Comparison of ENCODE assay signal across 1 cellular context in genomic region chr17:18183334-18184142, GRCh38.
TF ChIP-seq lines count a peak whose summit lies in the region.

TSS of gene ALKBH5 (plus strand) at chr17:18183828. CDS start at chr17:18184244, 416 bp downstream.

TF ChIP-seq in HepG2, 621 proteins besides CTCF, POLR2A, EP300 and RAD21 (continued from another document and continues in another):
- peak; percentile 7; the same call in 1 of the 2 replicates for TF ChIP-seq ARID5B (CRISPR knock-in tag; IDR thresholded peaks at IDR 0.05)
- TF ChIP-seq FOXP4 (CRISPR knock-in tag; IDR thresholded peaks at IDR 0.05) = 0 out of 2 replicates have a peak, but pooled peaks have one; percentile 25
- TF ChIP-seq ATF7-NPFF (CRISPR knock-in tag; IDR thresholded peaks at IDR 0.05; ENCODE audit: low read depth) = peak; percentile 72
- TF ChIP-seq KDM3A (CRISPR knock-in tag; IDR thresholded peaks at IDR 0.05; ENCODE audit: low read depth) = no peak
- TF ChIP-seq ZNF17 (CRISPR knock-in tag; IDR thresholded peaks at IDR 0.05) = no peak
- TF ChIP-seq ZNF253 (CRISPR knock-in tag; IDR thresholded peaks at IDR 0.05; ENCODE audit: borderline replicate concordance) = no peak
- 0 out of 2 replicates have a peak, but pooled peaks have one; percentile 20 for TF ChIP-seq ZBTB3 (CRISPR knock-in tag; IDR thresholded peaks at IDR 0.05; ENCODE audit: borderline replicate concordance, low read depth)
- TF ChIP-seq ZNF557 (CRISPR knock-in tag; IDR thresholded peaks at IDR 0.05) = no peak
- no peak for TF ChIP-seq SMARCC2 (IDR thresholded peaks at IDR 0.05)
- TF ChIP-seq, protein P1, sequence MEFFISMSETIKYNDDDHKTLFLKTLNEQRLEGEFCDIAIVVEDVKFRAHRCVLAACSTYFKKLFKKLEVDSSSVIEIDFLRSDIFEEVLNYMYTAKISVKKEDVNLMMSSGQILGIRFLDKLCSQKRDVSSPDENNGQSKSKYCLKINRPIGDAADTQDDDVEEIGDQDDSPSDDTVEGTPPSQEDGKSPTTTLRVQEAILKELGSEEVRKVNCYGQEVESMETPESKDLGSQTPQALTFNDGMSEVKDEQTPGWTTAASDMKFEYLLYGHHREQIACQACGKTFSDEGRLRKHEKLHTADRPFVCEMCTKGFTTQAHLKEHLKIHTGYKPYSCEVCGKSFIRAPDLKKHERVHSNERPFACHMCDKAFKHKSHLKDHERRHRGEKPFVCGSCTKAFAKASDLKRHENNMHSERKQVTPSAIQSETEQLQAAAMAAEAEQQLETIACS (CRISPR knock-in tag; IDR thresholded peaks at IDR 0.05) = peak; percentile 82
- TF ChIP-seq, protein P2, sequence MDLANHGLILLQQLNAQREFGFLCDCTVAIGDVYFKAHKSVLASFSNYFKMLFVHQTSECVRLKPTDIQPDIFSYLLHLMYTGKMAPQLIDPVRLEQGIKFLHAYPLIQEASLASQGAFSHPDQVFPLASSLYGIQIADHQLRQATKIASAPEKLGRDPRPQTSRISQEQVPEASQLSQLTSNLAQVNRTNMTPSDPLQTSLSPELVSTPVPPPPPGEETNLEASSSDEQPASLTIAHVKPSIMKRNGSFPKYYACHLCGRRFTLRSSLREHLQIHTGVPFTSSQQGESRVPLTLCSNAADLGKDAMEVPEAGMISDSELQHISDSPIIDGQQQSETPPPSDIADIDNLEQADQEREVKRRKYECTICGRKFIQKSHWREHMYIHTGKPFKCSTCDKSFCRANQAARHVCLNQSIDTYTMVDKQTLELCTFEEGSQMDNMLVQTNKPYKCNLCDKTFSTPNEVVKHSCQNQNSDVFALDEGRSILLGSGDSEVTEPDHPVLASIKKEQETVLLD (CRISPR knock-in tag; IDR thresholded peaks at IDR 0.05; ENCODE audit: low read depth) = no peak
- peak; percentile 70 for TF ChIP-seq RBM22 (optimal IDR thresholded peaks at IDR 0.05; ENCODE audit: low read length)
- no peak for TF ChIP-seq ZNF678 (CRISPR knock-in tag; IDR thresholded peaks at IDR 0.05)
- peak; percentile 43 for TF ChIP-seq FOXK1 (CRISPR knock-in tag; IDR thresholded peaks at IDR 0.05; ENCODE audit: borderline replicate concordance, low read depth)
- peak; percentile 70; the same call in 1 of the 2 replicates for TF ChIP-seq ZFP90 (CRISPR knock-in tag; IDR thresholded peaks at IDR 0.05; ENCODE audit: borderline replicate concordance)
- TF ChIP-seq ZNF564 (CRISPR knock-in tag; IDR thresholded peaks at IDR 0.05) = peak; percentile 56; the same call in 1 of the 2 replicates
- TF ChIP-seq, protein P3, sequence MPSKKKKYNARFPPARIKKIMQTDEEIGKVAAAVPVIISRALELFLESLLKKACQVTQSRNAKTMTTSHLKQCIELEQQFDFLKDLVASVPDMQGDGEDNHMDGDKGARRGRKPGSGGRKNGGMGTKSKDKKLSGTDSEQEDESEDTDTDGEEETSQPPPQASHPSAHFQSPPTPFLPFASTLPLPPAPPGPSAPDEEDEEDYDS (CRISPR knock-in tag; IDR thresholded peaks at IDR 0.05) = peak; percentile 90
- 0 out of 2 replicates have a peak, but pooled peaks have one; percentile 16 for TF ChIP-seq ZSCAN5A (CRISPR knock-in tag; IDR thresholded peaks at IDR 0.05; ENCODE audit: borderline replicate concordance)
- no peak; the same call in none of the 2 replicates for TF ChIP-seq RARA (CRISPR knock-in tag; IDR thresholded peaks at IDR 0.05)
- TF ChIP-seq, protein P4, sequence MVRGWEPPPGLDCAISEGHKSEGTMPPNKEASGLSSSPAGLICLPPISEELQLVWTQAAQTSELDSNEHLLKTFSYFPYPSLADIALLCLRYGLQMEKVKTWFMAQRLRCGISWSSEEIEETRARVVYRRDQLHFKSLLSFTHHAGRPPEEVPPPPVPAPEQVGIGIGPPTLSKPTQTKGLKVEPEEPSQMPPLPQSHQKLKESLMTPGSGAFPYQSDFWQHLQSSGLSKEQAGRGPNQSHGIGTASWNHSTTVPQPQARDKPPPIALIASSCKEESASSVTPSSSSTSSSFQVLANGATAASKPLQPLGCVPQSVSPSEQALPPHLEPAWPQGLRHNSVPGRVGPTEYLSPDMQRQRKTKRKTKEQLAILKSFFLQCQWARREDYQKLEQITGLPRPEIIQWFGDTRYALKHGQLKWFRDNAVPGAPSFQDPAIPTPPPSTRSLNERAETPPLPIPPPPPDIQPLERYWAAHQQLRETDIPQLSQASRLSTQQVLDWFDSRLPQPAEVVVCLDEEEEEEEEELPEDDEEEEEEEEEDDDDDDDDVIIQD (CRISPR knock-in tag; IDR thresholded peaks at IDR 0.05; ENCODE audit: low read depth) = peak; percentile 9; the same call in 1 of the 2 replicates
- TF ChIP-seq ZNF275 (CRISPR knock-in tag; IDR thresholded peaks at IDR 0.05; ENCODE audit: borderline replicate concordance) = peak; percentile 71; the same call in 1 of the 2 replicates
- peak; percentile 33; the same call in 1 of the 2 replicates for TF ChIP-seq SNAPC5 (CRISPR knock-in tag; IDR thresholded peaks at IDR 0.05; ENCODE audit: borderline replicate concordance)
- TF ChIP-seq ISX (CRISPR knock-in tag; conservative IDR thresholded peaks at IDR 0.05) = peak; percentile 54; the same call in 1 of the 2 replicates
- peak; percentile 57 for TF ChIP-seq RBM39 (IDR thresholded peaks at IDR 0.05; ENCODE audit: low read depth, low read length, poor library complexity, severe bottlenecking)
- peak; percentile 94 for TF ChIP-seq NFYC (CRISPR knock-in tag; IDR thresholded peaks at IDR 0.05)
- TF ChIP-seq TBX3 (IDR thresholded peaks at IDR 0.05; ENCODE audit: borderline replicate concordance) = peak; percentile 74
- TF ChIP-seq REPIN1 (CRISPR knock-in tag; IDR thresholded peaks at IDR 0.05; ENCODE audit: borderline replicate concordance, low read depth) = peak; percentile 59; the same call in 1 of the 2 replicates
- TF ChIP-seq TEAD3 (CRISPR knock-in tag; optimal IDR thresholded peaks at IDR 0.05; ENCODE audit: borderline replicate concordance) = peak; percentile 46
- TF ChIP-seq YEATS4 (CRISPR knock-in tag; IDR thresholded peaks at IDR 0.05; ENCODE audit: borderline replicate concordance) = peak; percentile 74
- TF ChIP-seq ZNF251 (CRISPR knock-in tag; IDR thresholded peaks at IDR 0.05) = no peak
- TF ChIP-seq ZNF563 (CRISPR knock-in tag; IDR thresholded peaks at IDR 0.05) = peak; percentile 87; the same call in 1 of the 2 replicates
- TF ChIP-seq HMGXB4 (CRISPR knock-in tag; IDR thresholded peaks at IDR 0.05; ENCODE audit: borderline replicate concordance in 1 of 2, low read depth in 1 of 2) = peak in 1 of 2 experiments; percentile 72; a peak in 3 of 4 replicates
- TF ChIP-seq ZSCAN21 (CRISPR knock-in tag; IDR thresholded peaks at IDR 0.05; ENCODE audit: borderline replicate concordance) = peak; percentile 70; the same call in 1 of the 2 replicates
- TF ChIP-seq RBFOX2 (IDR thresholded peaks at IDR 0.05; ENCODE audit: low read depth, low read length) = peak; percentile 85
- TF ChIP-seq, protein P5, sequence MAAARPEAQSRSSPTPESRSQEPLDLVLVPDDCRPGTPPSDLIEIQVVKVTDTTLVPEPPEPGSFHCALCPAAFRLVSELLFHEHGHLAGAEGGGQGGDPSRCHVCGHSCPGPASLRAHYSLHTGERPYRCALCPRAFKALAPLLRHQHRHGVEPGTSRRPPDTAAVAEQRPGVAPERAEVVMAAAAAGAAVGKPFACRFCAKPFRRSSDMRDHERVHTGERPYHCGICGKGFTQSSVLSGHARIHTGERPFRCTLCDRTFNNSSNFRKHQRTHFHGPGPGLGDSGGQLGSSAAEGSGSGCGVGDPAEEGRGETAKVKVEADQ (CRISPR knock-in tag; IDR thresholded peaks at IDR 0.05; ENCODE audit: borderline replicate concordance) = no peak; the same call in 1 of the 2 replicates
- TF ChIP-seq PBX3 (CRISPR knock-in tag; IDR thresholded peaks at IDR 0.05; ENCODE audit: borderline replicate concordance) = peak; percentile 88; the same call in 1 of the 2 replicates
- no peak for TF ChIP-seq FOXA3 (CRISPR knock-in tag; IDR thresholded peaks at IDR 0.05)
- peak; percentile 21; the same call in 1 of the 2 replicates for TF ChIP-seq DR1 (CRISPR knock-in tag; IDR thresholded peaks at IDR 0.05)
- TF ChIP-seq ZNF549 (CRISPR knock-in tag; IDR thresholded peaks at IDR 0.05) = no peak
- peak; percentile 32; the same call in 1 of the 2 replicates for TF ChIP-seq HMG20B (CRISPR knock-in tag; conservative IDR thresholded peaks at IDR 0.05)
